1 cellular context compared by ENCODE assay signal in genomic region chr19:46943150-46943946, GRCh38.
TF ChIP-seq lines count a peak whose summit lies in the region.

No MANE protein-coding gene starts in this region.

TF ChIP-seq in HepG2, 621 proteins besides CTCF, POLR2A, EP300 and RAD21 (continued from another document and continues in another):
- TF ChIP-seq, protein P1, sequence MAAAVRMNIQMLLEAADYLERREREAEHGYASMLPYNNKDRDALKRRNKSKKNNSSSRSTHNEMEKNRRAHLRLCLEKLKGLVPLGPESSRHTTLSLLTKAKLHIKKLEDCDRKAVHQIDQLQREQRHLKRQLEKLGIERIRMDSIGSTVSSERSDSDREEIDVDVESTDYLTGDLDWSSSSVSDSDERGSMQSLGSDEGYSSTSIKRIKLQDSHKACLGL (CRISPR knock-in tag; IDR thresholded peaks at IDR 0.05): no peak
- TF ChIP-seq ZBTB33 (CRISPR knock-in tag; IDR thresholded peaks at IDR 0.05) (0 out of 2 replicates have a peak, but pooled peaks have one; percentile 58), ARNT2 (CRISPR knock-in tag; IDR thresholded peaks at IDR 0.05; ENCODE audit: low read depth) (peak; percentile 21; the same call in 1 of the 2 replicates), ZNF318 (CRISPR knock-in tag; IDR thresholded peaks at IDR 0.05) (no peak), ATF5 (CRISPR knock-in tag; IDR thresholded peaks at IDR 0.05; ENCODE audit: low read depth) (no peak), ZNF17 (CRISPR knock-in tag; IDR thresholded peaks at IDR 0.05) (no peak), NFIC (IDR thresholded peaks at IDR 0.05; ENCODE audit: low read length) (0 out of 2 replicates have a peak, but pooled peaks have one; percentile 27), ZNF570 (CRISPR knock-in tag; IDR thresholded peaks at IDR 0.05; ENCODE audit: borderline replicate concordance) (no peak), TBP (CRISPR knock-in tag; IDR thresholded peaks at IDR 0.05) (no peak), JDP2 (CRISPR knock-in tag; IDR thresholded peaks at IDR 0.05; ENCODE audit: borderline replicate concordance) (no peak), TBX2 (CRISPR knock-in tag; IDR thresholded peaks at IDR 0.05; ENCODE audit: borderline replicate concordance) (0 out of 2 replicates have a peak, but pooled peaks have one; percentile 25), HMGXB3 (CRISPR knock-in tag; IDR thresholded peaks at IDR 0.05; ENCODE audit: borderline replicate concordance) (no peak), FIP1L1 (IDR thresholded peaks at IDR 0.05; ENCODE audit: borderline replicate concordance, insufficient read depth, low read depth, low read length) (no peak), MTA1 (CRISPR knock-in tag; IDR thresholded peaks at IDR 0.05; ENCODE audit: borderline replicate concordance) (0 out of 2 replicates have a peak, but pooled peaks have one; percentile 16), MBD4 (IDR thresholded peaks at IDR 0.05; ENCODE audit: borderline replicate concordance, low read length) (no peak), RORA (CRISPR knock-in tag; IDR thresholded peaks at IDR 0.05) (no peak), ZNF792 (CRISPR knock-in tag; IDR thresholded peaks at IDR 0.05) (peak; percentile 27; the same call in 1 of the 2 replicates), TCF7 (IDR thresholded peaks at IDR 0.05; ENCODE audit: low read depth) (peak; percentile 41; the same call in 1 of the 2 replicates), LCORL (IDR thresholded peaks at IDR 0.05) (no peak), LCORL (CRISPR knock-in tag; IDR thresholded peaks at IDR 0.05) (peak; percentile 60)
- TF ChIP-seq, protein P2, sequence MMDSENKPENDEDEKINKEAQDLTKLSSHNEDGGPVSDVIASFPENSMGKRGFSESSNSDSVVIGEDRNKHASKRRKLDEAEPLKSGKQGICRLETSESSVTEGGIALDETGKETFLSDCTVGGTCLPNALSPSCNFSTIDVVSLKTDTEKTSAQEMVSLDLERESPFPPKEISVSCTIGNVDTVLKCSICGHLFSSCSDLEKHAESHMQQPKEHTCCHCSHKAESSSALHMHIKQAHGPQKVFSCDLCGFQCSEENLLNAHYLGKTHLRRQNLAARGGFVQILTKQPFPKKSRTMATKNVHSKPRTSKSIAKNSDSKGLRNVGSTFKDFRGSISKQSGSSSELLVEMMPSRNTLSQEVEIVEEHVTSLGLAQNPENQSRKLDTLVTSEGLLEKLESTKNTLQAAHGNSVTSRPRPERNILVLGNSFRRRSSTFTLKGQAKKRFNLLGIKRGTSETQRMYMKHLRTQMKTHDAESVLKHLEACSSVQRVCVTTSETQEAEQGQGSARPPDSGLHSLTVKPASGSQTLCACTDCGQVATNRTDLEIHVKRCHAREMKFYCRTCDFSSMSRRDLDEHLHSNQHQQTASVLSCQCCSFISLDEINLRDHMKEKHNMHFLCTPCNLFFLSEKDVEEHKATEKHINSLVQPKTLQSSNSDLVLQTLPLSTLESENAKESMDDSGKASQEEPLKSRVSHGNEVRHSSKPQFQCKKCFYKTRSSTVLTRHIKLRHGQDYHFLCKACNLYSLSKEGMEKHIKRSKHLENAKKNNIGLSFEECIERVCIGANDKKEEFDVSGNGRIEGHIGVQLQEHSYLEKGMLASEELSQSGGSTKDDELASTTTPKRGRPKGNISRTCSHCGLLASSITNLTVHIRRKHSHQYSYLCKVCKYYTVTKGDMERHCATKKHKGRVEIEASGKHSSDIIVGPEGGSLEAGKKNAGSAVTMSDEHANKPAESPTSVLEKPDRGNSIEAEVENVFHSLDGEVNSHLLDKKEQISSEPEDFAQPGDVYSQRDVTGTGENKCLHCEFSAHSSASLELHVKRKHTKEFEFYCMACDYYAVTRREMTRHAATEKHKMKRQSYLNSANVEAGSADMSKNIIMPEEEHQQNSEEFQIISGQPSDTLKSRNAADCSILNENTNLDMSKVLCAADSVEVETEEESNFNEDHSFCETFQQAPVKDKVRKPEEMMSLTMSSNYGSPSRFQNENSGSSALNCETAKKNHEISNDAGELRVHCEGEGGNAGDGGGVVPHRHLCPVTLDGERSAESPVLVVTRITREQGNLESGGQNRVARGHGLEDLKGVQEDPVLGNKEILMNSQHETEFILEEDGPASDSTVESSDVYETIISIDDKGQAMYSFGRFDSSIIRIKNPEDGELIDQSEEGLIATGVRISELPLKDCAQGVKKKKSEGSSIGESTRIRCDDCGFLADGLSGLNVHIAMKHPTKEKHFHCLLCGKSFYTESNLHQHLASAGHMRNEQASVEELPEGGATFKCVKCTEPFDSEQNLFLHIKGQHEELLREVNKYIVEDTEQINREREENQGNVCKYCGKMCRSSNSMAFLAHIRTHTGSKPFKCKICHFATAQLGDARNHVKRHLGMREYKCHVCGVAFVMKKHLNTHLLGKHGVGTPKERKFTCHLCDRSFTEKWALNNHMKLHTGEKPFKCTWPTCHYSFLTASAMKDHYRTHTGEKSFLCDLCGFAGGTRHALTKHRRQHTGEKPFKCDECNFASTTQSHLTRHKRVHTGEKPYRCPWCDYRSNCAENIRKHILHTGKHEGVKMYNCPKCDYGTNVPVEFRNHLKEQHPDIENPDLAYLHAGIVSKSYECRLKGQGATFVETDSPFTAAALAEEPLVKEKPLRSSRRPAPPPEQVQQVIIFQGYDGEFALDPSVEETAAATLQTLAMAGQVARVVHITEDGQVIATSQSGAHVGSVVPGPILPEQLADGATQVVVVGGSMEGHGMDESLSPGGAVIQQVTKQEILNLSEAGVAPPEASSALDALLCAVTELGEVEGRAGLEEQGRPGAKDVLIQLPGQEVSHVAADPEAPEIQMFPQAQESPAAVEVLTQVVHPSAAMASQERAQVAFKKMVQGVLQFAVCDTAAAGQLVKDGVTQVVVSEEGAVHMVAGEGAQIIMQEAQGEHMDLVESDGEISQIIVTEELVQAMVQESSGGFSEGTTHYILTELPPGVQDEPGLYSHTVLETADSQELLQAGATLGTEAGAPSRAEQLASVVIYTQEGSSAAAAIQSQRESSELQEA (CRISPR knock-in tag; IDR thresholded peaks at IDR 0.05; ENCODE audit: not compliant biosample characterization): no peak
- TF ChIP-seq, protein P3, sequence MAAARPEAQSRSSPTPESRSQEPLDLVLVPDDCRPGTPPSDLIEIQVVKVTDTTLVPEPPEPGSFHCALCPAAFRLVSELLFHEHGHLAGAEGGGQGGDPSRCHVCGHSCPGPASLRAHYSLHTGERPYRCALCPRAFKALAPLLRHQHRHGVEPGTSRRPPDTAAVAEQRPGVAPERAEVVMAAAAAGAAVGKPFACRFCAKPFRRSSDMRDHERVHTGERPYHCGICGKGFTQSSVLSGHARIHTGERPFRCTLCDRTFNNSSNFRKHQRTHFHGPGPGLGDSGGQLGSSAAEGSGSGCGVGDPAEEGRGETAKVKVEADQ (CRISPR knock-in tag; IDR thresholded peaks at IDR 0.05; ENCODE audit: borderline replicate concordance): no peak
- TF ChIP-seq, protein P4, sequence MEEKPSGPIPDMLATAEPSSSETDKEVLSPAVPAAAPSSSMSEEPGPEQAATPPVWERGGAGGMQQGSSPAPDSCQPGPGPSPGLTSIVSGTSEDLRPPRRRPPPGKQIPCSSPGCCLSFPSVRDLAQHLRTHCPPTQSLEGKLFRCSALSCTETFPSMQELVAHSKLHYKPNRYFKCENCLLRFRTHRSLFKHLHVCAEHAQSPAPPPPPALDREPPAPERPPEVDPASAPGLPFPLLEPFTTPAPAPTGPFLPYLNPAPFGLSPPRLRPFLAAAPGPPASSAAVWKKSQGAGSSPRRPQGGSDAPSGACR (CRISPR knock-in tag; IDR thresholded peaks at IDR 0.05): peak; percentile 54; the same call in 1 of the 2 replicates
- TF ChIP-seq, protein P5, sequence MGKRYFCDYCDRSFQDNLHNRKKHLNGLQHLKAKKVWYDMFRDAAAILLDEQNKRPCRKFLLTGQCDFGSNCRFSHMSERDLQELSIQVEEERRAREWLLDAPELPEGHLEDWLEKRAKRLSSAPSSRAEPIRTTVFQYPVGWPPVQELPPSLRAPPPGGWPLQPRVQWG (CRISPR knock-in tag; IDR thresholded peaks at IDR 0.05; ENCODE audit: borderline replicate concordance, low read depth): no peak
